8 cellular contexts compared by ENCODE assay signal in genomic region chr11:118610220-118610772, GRCh38.
DNase-seq lines count a peak whose midpoint lies in the region; ATAC-seq lines count a peak whose summit lies in the region.

No MANE protein-coding gene starts in this region.

- H3K9me3 Mint-ChIP-seq in activated naive CD8-positive, alpha-beta T cell (ENCODE audit: low read depth) = no peaks in the 10 kb centered on the region

- H3K36me3 Mint-ChIP-seq in activated naive CD8-positive, alpha-beta T cell = no peaks in the 10 kb centered on the region

- no peak overlapping the region for H3K9ac ChIP-seq in iPS-15b (ENCODE audit: low read depth, low read length)

- H3K4me1 Mint-ChIP-seq in activated naive CD8-positive, alpha-beta T cell (ENCODE audit: low read depth) = peaks cover 19% of the 10 kb centered on the region

- H3K27ac Mint-ChIP-seq in activated naive CD8-positive, alpha-beta T cell = peak overlapping the region; percentile 70

- no peaks in the 10 kb centered on the region for H3K36me3 ChIP-seq in iPS-15b (ENCODE audit: control insufficient read depth, insufficient read depth, low read length)

- peaks cover 62% of the 10 kb centered on the region for H3K27me3 ChIP-seq in iPS-15b (ENCODE audit: control insufficient read depth, insufficient read depth, low read length)

- H3K9me3 ChIP-seq in iPS-15b (ENCODE audit: control insufficient read depth, insufficient read depth, low read length) = no peaks in the 10 kb centered on the region

- peak overlapping the region; percentile 81 for H3K4me3 Mint-ChIP-seq in activated naive CD8-positive, alpha-beta T cell

- no peaks in the 10 kb centered on the region for H3K27me3 Mint-ChIP-seq in activated naive CD8-positive, alpha-beta T cell

- DNase-seq in stimulated activated CD8-positive, alpha-beta memory T cell treated with anti-CD3 and anti-CD28 coated beads, Interleukin-4, amount 100 ng/mL, for 48 hours = peak; percentile 32
- DNase-seq in NCI-H2171 (lab: John Stamatoyannopoulos, UW) (no peak), HPDE6-E6E7 (ENCODE audit: extremely low spot score) (no peak), hepatic stellate cell (ENCODE audit: low spot score) (no peak), superior temporal gyrus (ENCODE audit: extremely low spot score) (no peak)

- peaks cover 21% of the 10 kb centered on the region for H3K4me1 ChIP-seq in iPS-15b (ENCODE audit: control insufficient read depth, insufficient read depth, low read length)

- peak overlapping the region; percentile 55 for H3K4me3 ChIP-seq in iPS-15b (ENCODE audit: low read depth, low read length)

- ATAC-seq in HG02588 (IDR thresholded peaks at IDR 0.05; ENCODE audit: unreplicated experiment) = peak; percentile 9
